ENCODE assay signal across 25 cellular contexts in genomic region chr5:121285861-121286527, GRCh38.
DNase-seq lines count a peak whose midpoint lies in the region; ATAC-seq, FAIRE-seq and TF ChIP-seq lines count a peak whose summit lies in the region.
"Had no signal": no experiment of that assay in that cellular context is flagged by ENCODE, and none has a peak within 500 bp of the region (broad histone marks: within the 10 kb centered on the region; RNA-seq: fewer than 3 reads in every experiment).

No MANE protein-coding gene starts in this region.

- H3K27ac ChIP-seq in A549 (no peak overlapping the region), SK-N-MC (peak overlapping the region; percentile 38; the same call in 1 of the 2 replicates)
- H3K27ac ChIP-seq: esophagus squamous epithelium, prostate gland, SJSA1, vagina had no signal

- no peak for TF ChIP-seq POLR2A in A549 (IDR thresholded peaks at IDR 0.05; ENCODE audit: low read length)
- no peak for TF ChIP-seq POLR2A in H54 (IDR thresholded peaks at IDR 0.05; ENCODE audit: low read depth, low read length)

- no peak for TF ChIP-seq RAD21 in A549 (conservative IDR thresholded peaks at IDR 0.05 in 1 of 2, IDR thresholded peaks at IDR 0.05 in 1 of 2)

- H3K4me3 ChIP-seq in A549 = no peak overlapping the region
- no peak overlapping the region for H3K4me3 ChIP-seq in SK-N-MC
- H3K4me3 ChIP-seq in foreskin fibroblast (ENCODE audit: low read depth in 1 of 2, low read length in 2 of 2) = no peak overlapping the region
- H3K4me3 ChIP-seq: esophagus squamous epithelium, prostate gland, SJSA1, vagina had no signal

- H3K9ac ChIP-seq in SK-N-MC (ENCODE audit: insufficient read length) = no peak overlapping the region

- DNase-seq in A549 (ENCODE audit: low read depth in 1 of 2, low spot score in 1 of 2) = no peak
- DNase-seq in H54 (ENCODE audit: insufficient read length, low spot score) = no peak
- DNase-seq in SK-N-MC (ENCODE audit: low read depth, low spot score) = no peak
- DNase-seq in foreskin fibroblast = peak; percentile 4 to 34
- no peak for DNase-seq in RKO (ENCODE audit: low spot score)
- no peak for DNase-seq in activated T-cell treated with anti-CD3 and anti-CD28 coated beads, Interleukin-2, amount 50 U/mL, for 48 hours
- DNase-seq: activated CD4-positive, alpha-beta T cell treated with anti-CD3 and anti-CD28 coated beads for 1 hour; activated effector memory CD4-positive, alpha-beta T cell treated with anti-CD3 and anti-CD28 coated beads, Interleukin-2, amount 50 U/mL, for 16 hours; activated naive CD8-positive, alpha-beta T cell treated with anti-CD3 and anti-CD28 coated beads, Interleukin-2, amount 10 ng/mL, durations not matched to agents 7 days and 5 days; activated T-cell treated with anti-CD3 and anti-CD28 coated beads for 4 hours; dermis blood vessel endothelial cell; esophagus squamous epithelium; glutamatergic neuron; Karpas-422; naive B cell; NCI-H187 treated with DMSO at 0.1 percent for 48 hours; NCI-H2171 treated with DMSO at 0.1 percent for 48 hours; NCI-H524 treated with DMSO at 0.1 percent for 48 hours; T-helper 17 cell had no signal

- FAIRE-seq in A549 (lab: Jason Lieb, UNC) = peak; percentile 59
- FAIRE-seq in H54 (lab: Jason Lieb, UNC) = peak; percentile 66
- FAIRE-seq: keratinocyte had no signal

- H3K9me3 ChIP-seq in A549 (no peaks in the 10 kb centered on the region), SK-N-MC (ENCODE audit: low read depth, low read length) (no peaks in the 10 kb centered on the region)
- H3K9me3 ChIP-seq: esophagus squamous epithelium, prostate gland, SJSA1, vagina had no signal

- ATAC-seq in A549 (no peak), HG03045 (IDR thresholded peaks at IDR 0.05; ENCODE audit: unreplicated experiment) (no peak), GM21423 (IDR thresholded peaks at IDR 0.05; ENCODE audit: unreplicated experiment) (no peak)
- ATAC-seq: T-helper 17 cell had no signal

- H3K36me3 ChIP-seq in SK-N-MC (ENCODE audit: insufficient read depth, low read length) = no peaks in the 10 kb centered on the region
- H3K36me3 ChIP-seq: esophagus squamous epithelium, prostate gland, SJSA1, vagina had no signal

- H3K4me1 ChIP-seq in A549 = no peaks in the 10 kb centered on the region
- H3K4me1 ChIP-seq: esophagus squamous epithelium, prostate gland, SJSA1, vagina had no signal

- POLR2A ChIA-PET in A549 (lab: Yijun Ruan, JAX) = no interaction called here

- 79% methylated on average over 4 of the region's 4 CpGs for WGBS in A549 (ENCODE audit: missing lambda C conversion rate)

- TF ChIP-seq EP300 in A549 (IDR thresholded peaks at IDR 0.05) = no peak

- CTCF ChIA-PET in A549 (lab: Yijun Ruan, JAX) = no interaction called here

- TF ChIP-seq CTCF in A549 (IDR thresholded peaks at IDR 0.05) = no peak
- no peak for TF ChIP-seq CTCF in foreskin fibroblast (IDR thresholded peaks at IDR 0.05; ENCODE audit: low read depth, low read length)

- no peak overlapping the region for H3K4me2 ChIP-seq in A549

TF ChIP-seq in A549, 52 proteins besides CTCF, POLR2A, EP300 and RAD21:
- no peak for TF ChIP-seq RFX5 (IDR thresholded peaks at IDR 0.05)
- no peak for TF ChIP-seq HOXB5 (CRISPR knock-in tag; IDR thresholded peaks at IDR 0.05)
- no peak for TF ChIP-seq FOSB (CRISPR knock-in tag; IDR thresholded peaks at IDR 0.05)
- no peak for TF ChIP-seq KDM5A (IDR thresholded peaks at IDR 0.05)
- TF ChIP-seq HDAC2 (IDR thresholded peaks at IDR 0.05) = no peak
- no peak for TF ChIP-seq NR3C1 (IDR thresholded peaks at IDR 0.05)
- TF ChIP-seq HMGXB4 (CRISPR knock-in tag; IDR thresholded peaks at IDR 0.05; ENCODE audit: borderline replicate concordance) = no peak
- TF ChIP-seq RARB (CRISPR knock-in tag; IDR thresholded peaks at IDR 0.05) = no peak
- TF ChIP-seq EHMT2 (IDR thresholded peaks at IDR 0.05; ENCODE audit: low read depth) = no peak
- TF ChIP-seq CHD2 (IDR thresholded peaks at IDR 0.05; ENCODE audit: low read length, partially characterized antibody) = no peak
- TF ChIP-seq GATA3 (IDR thresholded peaks at IDR 0.05; ENCODE audit: borderline replicate concordance) = no peak
- no peak for TF ChIP-seq HOXA7 (CRISPR knock-in tag; IDR thresholded peaks at IDR 0.05)
- TF ChIP-seq BHLHE40 (IDR thresholded peaks at IDR 0.05; ENCODE audit: low read depth, low read length) = no peak
- TF ChIP-seq NFE2L2 (conservative IDR thresholded peaks at IDR 0.05; ENCODE audit: low read length) = no peak
- TF ChIP-seq REST (IDR thresholded peaks at IDR 0.05) = no peak
- no peak for TF ChIP-seq PBX3 (IDR thresholded peaks at IDR 0.05)
TF ChIP-seq in A549: peak in this region for 0.

Comparison
In these comparisons a context has a peak if more than half of its experiments do, and no peak if none do; other contexts are left out.
1. DNase-seq: peak in foreskin fibroblast (2 of 2); none in A549 (0 of 2), H54 (single experiment), SK-N-MC (single experiment), RKO (single experiment) and activated T-cell treated with anti-CD3 and anti-CD28 coated beads, Interleukin-2, amount 50 U/mL, for 48 hours (0 of 2).